ENCODE assay signal across 15 cellular contexts in genomic region chr5:107806705-107807104, GRCh38.
DNase-seq lines count a peak whose midpoint lies in the region; ATAC-seq and TF ChIP-seq lines count a peak whose summit lies in the region.
"Had no signal": no experiment of that assay in that cellular context is flagged by ENCODE, and none has a peak within 500 bp of the region (broad histone marks: within the 10 kb centered on the region; RNA-seq: fewer than 3 reads in every experiment).

No MANE protein-coding gene starts in this region.

- H3K4me1 ChIP-seq in adipocyte (ENCODE audit: control insufficient read depth, insufficient read depth, low read length): no peaks in the 10 kb centered on the region
- no peaks in the 10 kb centered on the region for H3K4me1 ChIP-seq in osteoblast (ENCODE audit: insufficient read depth, low read length)
- no peaks in the 10 kb centered on the region for H3K4me1 ChIP-seq in gastroesophageal sphincter
- H3K4me1 ChIP-seq: esophagus muscularis mucosa, Peyer's patch had no signal

- WGBS in gastroesophageal sphincter (ENCODE audit: low coverage in 1 of 2), 2 donors: 88 to 100% methylated on average over 1 of the region's 1 CpG

- intact Hi-C loops in left colon (cut with DNase I, micrococcal nuclease): no loop called here

- H3K36me3 ChIP-seq in adipocyte (ENCODE audit: control insufficient read depth, insufficient read depth, low read length, severe bottlenecking) (no peaks in the 10 kb centered on the region), osteoblast (ENCODE audit: insufficient read depth, low read length) (no peaks in the 10 kb centered on the region), gastroesophageal sphincter (no peaks in the 10 kb centered on the region)
- H3K36me3 ChIP-seq: cardiac muscle cell, esophagus muscularis mucosa, neutrophil, Peyer's patch had no signal

- H3K4me3 ChIP-seq in adipocyte (ENCODE audit: low read length) (no peak overlapping the region), osteoblast (ENCODE audit: insufficient read depth, low read length) (no peak overlapping the region), gastroesophageal sphincter (no peak overlapping the region)
- H3K4me3 ChIP-seq: cardiac muscle cell, esophagus muscularis mucosa, Peyer's patch had no signal

- TF ChIP-seq POLR2A in gastroesophageal sphincter (IDR thresholded peaks at IDR 0.05): no peak
- no peak for TF ChIP-seq POLR2A in GM18505 (IDR thresholded peaks at IDR 0.05; ENCODE audit: borderline replicate concordance, extremely low read depth, insufficient read depth, insufficient read length)

- H3K9me3 ChIP-seq in adipocyte (ENCODE audit: control insufficient read depth, low read length) (no peaks in the 10 kb centered on the region), osteoblast (ENCODE audit: low read depth, low read length) (no peaks in the 10 kb centered on the region), gastroesophageal sphincter (no peaks in the 10 kb centered on the region)
- H3K9me3 ChIP-seq: esophagus muscularis mucosa, neutrophil, Peyer's patch had no signal

- H2AFZ ChIP-seq in osteoblast (ENCODE audit: low read length): no peak overlapping the region

- peak; percentile 3 for DNase-seq in DMS 273 treated with DMSO at 0.1 percent for 48 hours (lab: John Stamatoyannopoulos, UW)
- peak; percentile 87 for DNase-seq in LHCN-M2 (ENCODE audit: low read depth)
- DNase-seq in adipocyte (ENCODE audit: low read depth): peak; percentile 58
- no peak for DNase-seq in left colon
- DNase-seq in osteoblast (ENCODE audit: insufficient read length, low spot score, missing footprints): no peak
- no peak for DNase-seq in activated effector memory CD4-positive, alpha-beta T cell treated with Interleukin-2 at 50 U/mL for 16 hours
- DNase-seq: activated T-cell treated with anti-CD3 and anti-CD28 coated beads, Interleukin-2, amount 50 U/mL, for 24 hours; GDM1; NCI-H1417 treated with DMSO at 0.1 percent for 48 hours; Peyer's patch had no signal

- no peak overlapping the region for H3K27ac ChIP-seq in osteoblast (ENCODE audit: low read depth, low read length)
- H3K27ac ChIP-seq in gastroesophageal sphincter: no peak overlapping the region
- H3K27ac ChIP-seq: cardiac muscle cell, esophagus muscularis mucosa, neutrophil, Peyer's patch had no signal

- no peaks in the 10 kb centered on the region for H3K27me3 ChIP-seq in adipocyte (replicated peaks; ENCODE audit: control insufficient read depth, insufficient read depth, low read length)
- H3K27me3 ChIP-seq in osteoblast (ENCODE audit: insufficient read depth, low read length): peaks cover 8% of the 10 kb centered on the region
- no peaks in the 10 kb centered on the region for H3K27me3 ChIP-seq in gastroesophageal sphincter
- H3K27me3 ChIP-seq: esophagus muscularis mucosa, neutrophil, Peyer's patch had no signal

- H3K9ac ChIP-seq in adipocyte (ENCODE audit: low read length): no peak overlapping the region

- peak; percentile 67 for ATAC-seq in left colon
- no peak for ATAC-seq in gastroesophageal sphincter
- ATAC-seq in GM18505 (IDR thresholded peaks at IDR 0.05; ENCODE audit: unreplicated experiment): no peak

- no peak for TF ChIP-seq CTCF in osteoblast (IDR thresholded peaks at IDR 0.05; ENCODE audit: extremely low read depth, low read depth, low read length)
- TF ChIP-seq CTCF in gastroesophageal sphincter (IDR thresholded peaks at IDR 0.05): no peak

- no peaks in the 10 kb centered on the region for H4K20me1 ChIP-seq in osteoblast (ENCODE audit: insufficient read depth, low read length)

- no peak overlapping the region for H3K4me2 ChIP-seq in osteoblast (ENCODE audit: insufficient read depth, low read length)

- TF ChIP-seq EP300 in gastroesophageal sphincter (IDR thresholded peaks at IDR 0.05): no peak

- no peaks in the 10 kb centered on the region for H3K79me2 ChIP-seq in osteoblast (ENCODE audit: insufficient read depth, low read length)

Comparison
In these comparisons a context has a peak if more than half of its experiments do, and no peak if none do; other contexts are left out.
1. DNase-seq: peak in DMS 273 treated with DMSO at 0.1 percent for 48 hours (single experiment), LHCN-M2 (single experiment) and adipocyte (single experiment); none in left colon (0 of 2), osteoblast (single experiment) and activated effector memory CD4-positive, alpha-beta T cell treated with Interleukin-2 at 50 U/mL for 16 hours (single experiment).